Comparison of ENCODE assay signal across 31 cellular contexts in the genomic region with DNA sequence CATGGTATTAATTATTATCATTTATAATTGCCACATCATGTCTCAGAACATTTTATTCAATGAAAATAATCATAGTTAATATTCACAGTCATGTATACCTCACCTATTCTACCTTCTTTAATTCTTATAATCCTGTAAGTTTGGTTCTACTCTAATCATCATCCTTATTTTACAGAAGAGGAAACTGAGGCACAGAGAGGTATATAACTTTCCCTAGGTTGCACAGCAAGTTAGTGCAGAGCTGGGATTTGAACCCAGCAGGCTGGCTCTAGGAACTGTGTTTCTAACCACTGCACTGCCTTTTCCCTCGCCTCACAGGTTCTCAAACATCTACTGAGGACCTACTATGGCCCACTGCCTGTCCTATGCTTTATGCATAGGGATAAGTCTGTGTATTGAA.
"Had no signal": no experiment of that assay in that cellular context is flagged by ENCODE, and none has a peak within 500 bp of the region (broad histone marks: within the 10 kb centered on the region; RNA-seq: fewer than 3 reads in every experiment).

No MANE protein-coding gene starts in this region.

- H3K27ac ChIP-seq: ascending aorta, cardiac muscle cell, VCaP had no signal

- H3K27me3 ChIP-seq: ascending aorta, cardiac muscle cell had no signal

- H3K4me3 ChIP-seq: ascending aorta, cardiac muscle cell had no signal

- DNase-seq: activated CD4-positive, alpha-beta memory T cell treated with anti-CD3 and anti-CD28 coated beads, Interleukin-2, amount 10 ng/mL, durations not matched to agents 7 days and 5 days; activated CD4-positive, alpha-beta T cell treated with anti-CD3 and anti-CD28 coated beads for 1 hour; activated CD4-positive, alpha-beta T cell treated with anti-CD3 and anti-CD28 coated beads for 36 hours; activated CD4-positive, alpha-beta T cell treated with anti-CD3 and anti-CD28 coated beads for 48 hours; activated CD4-positive, alpha-beta T cell treated with anti-CD3 and anti-CD28 coated beads, Interleukin-2, amount 10 ng/mL, durations not matched to agents 7 days and 5 days; activated CD4-positive, alpha-beta T cell treated with anti-CD3 and anti-CD28 coated beads, Interleukin-2, amount 50 U/mL, for 48 hours; activated CD4-positive, CD25-positive, alpha-beta regulatory T cell; activated CD8-positive, alpha-beta memory T cell treated with anti-CD3 and anti-CD28 coated beads, Interleukin-2, amount 10 ng/mL, durations not matched to agents 7 days and 5 days; activated CD8-positive, alpha-beta memory T cell treated with anti-CD3 and anti-CD28 coated beads, Interleukin-2, amount 50 U/mL, for 48 hours; activated effector memory CD4-positive, alpha-beta T cell treated with Interleukin-2 at 50 U/mL for 16 hours; activated gamma-delta T cell; activated naive CD4-positive, alpha-beta T cell treated with anti-CD3 and anti-CD28 coated beads, Interleukin-2, amount 10 ng/mL, durations not matched to agents 7 days and 5 days; activated naive CD4-positive, alpha-beta T cell treated with Interleukin-2 at 50 U/mL for 16 hours; activated naive CD8-positive, alpha-beta T cell treated with anti-CD3 and anti-CD28 coated beads, Interleukin-2, amount 10 ng/mL, durations not matched to agents 7 days and 5 days; activated naive CD8-positive, alpha-beta T cell treated with anti-CD3 and anti-CD28 coated beads, Interleukin-2, amount 50 U/mL, for 24 hours; activated T-cell treated with anti-CD3 and anti-CD28 coated beads, Interleukin-2, amount 50 U/mL, for 24 hours; activated T-cell treated with anti-CD3 and anti-CD28 coated beads, Interleukin-2, amount 50 U/mL, for 48 hours; amygdala; anterior cingulate cortex; caudate nucleus; cerebellar nuclear complex; T-helper 1 cell; T-helper 2 cell; T-helper 9 cell had no signal

- H3K9me3 ChIP-seq: ascending aorta had no signal

- FAIRE-seq: bronchial epithelial cell, TTC549 had no signal

- ATAC-seq: activated CD4-positive, alpha-beta T cell treated with anti-CD3 and anti-CD28 coated beads for 36 hours; activated CD4-positive, CD25-positive, alpha-beta regulatory T cell treated with anti-CD3 and anti-CD28 coated beads, Interleukin-2, amount 50 U/mL, for 24 hours; activated CD8-positive, alpha-beta memory T cell treated with anti-CD3 and anti-CD28 coated beads, Interleukin-2, amount 10 ng/mL, durations not matched to agents 7 days and 5 days; activated CD8-positive, alpha-beta T cell treated with anti-CD3 and anti-CD28 coated beads, Interleukin-2, amount 10 ng/mL, durations not matched to agents 7 days and 5 days; activated naive CD8-positive, alpha-beta T cell treated with anti-CD3 and anti-CD28 coated beads, Interleukin-2, amount 50 U/mL, for 24 hours had no signal

- H3K36me3 ChIP-seq: ascending aorta, cardiac muscle cell had no signal
